ENCODE assay signal across 9 cellular contexts in the genomic region with DNA sequence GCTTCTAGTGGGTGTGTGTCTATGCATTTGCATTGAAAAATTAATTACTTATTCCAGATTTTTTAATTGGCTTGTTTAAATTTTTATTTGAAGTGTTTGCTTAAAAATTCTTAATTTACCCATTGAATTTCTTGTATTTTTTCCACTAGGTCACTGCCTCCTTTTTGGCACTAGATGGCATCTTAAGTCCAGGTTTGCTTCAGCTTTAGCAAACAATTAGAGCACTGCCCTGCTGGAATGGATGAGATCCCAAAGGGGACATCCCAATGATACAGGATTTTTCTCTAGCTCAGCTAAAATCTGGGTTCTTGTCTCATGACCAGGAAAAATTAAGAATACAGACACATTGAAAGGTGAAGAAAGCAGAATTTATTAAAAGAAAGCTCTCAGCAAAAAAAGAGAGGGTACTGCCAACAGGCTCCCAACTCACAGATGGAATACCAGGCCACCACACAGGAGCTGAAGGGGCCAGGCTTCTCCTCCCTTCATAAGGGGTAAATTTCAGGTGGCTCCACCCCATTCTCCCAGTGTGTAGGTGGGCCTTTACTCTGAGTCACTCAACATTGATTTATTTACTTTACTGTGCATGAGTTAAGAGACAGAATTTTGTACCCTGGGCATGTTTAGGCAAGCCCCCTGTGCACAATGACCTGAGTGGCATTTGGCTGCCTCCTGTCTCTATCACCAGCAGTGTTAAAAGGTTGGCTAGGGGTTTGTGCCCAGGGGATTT.
DNase-seq lines count a peak whose midpoint lies in the region; ATAC-seq, FAIRE-seq and TF ChIP-seq lines count a peak whose summit lies in the region.
"Had no signal": no experiment of that assay in that cellular context is flagged by ENCODE, and none has a peak within 500 bp of the region (broad histone marks: within the 10 kb centered on the region; RNA-seq: fewer than 3 reads in every experiment).

No MANE protein-coding gene starts in this region.

- DNase-seq in GM03348 (ENCODE audit: low spot score) (peak; percentile 10), PC-9 (peak in 1 of 2 experiments; percentile 41), foreskin melanocyte (peak; percentile 31), GM19239 (ENCODE audit: insufficient read length, low spot score) (no peak)
- DNase-seq in activated CD4-positive, alpha-beta T cell treated with anti-CD3 and anti-CD28 coated beads, Interleukin-2, amount 50 U/mL, for 4 hours, result no peak
- no peak for DNase-seq in NK-92 treated with Interleukin-12 subunit alpha and Interleukin-12 subunit beta, amount 100 ng/mL, for 24 hours (lab: John Stamatoyannopoulos, UW)

- H3K4me3 ChIP-seq in PC-9, result no peak overlapping the region
- H3K4me3 ChIP-seq: skin epidermis had no signal

- TF ChIP-seq CTCF in PC-9 (conservative IDR thresholded peaks at IDR 0.05), result peak; percentile 87

- peak overlapping the region; percentile 27 for H3K4me2 ChIP-seq in PC-9

- peaks cover 10% of the 10 kb centered on the region for H3K4me1 ChIP-seq in PC-9 (replicated peaks; ENCODE audit: insufficient read depth)

- H3F3A ChIP-seq in PC-9 (ENCODE audit: insufficient read depth, low read depth), result no peaks in the 10 kb centered on the region

- 0 out of 2 replicates have a peak overlapping the region, but pooled peaks have one; percentile 4 for H3K27ac ChIP-seq in PC-9
- H3K27ac ChIP-seq: skin epidermis had no signal

- no peaks in the 10 kb centered on the region for H3K79me2 ChIP-seq in PC-9 (ENCODE audit: low read depth)

- FAIRE-seq in GM19239 (lab: Jason Lieb, UNC), result no peak

- intact Hi-C loops in PC-9 (cut with micrococcal nuclease; ENCODE audit: unreplicated experiment), result loop anchor here (1.0 to 10.0 kb wide), 6 partner anchors 323 to 1501 kb away; no protein-coding TSS in a partner anchor

- H4K20me1 ChIP-seq in PC-9 (ENCODE audit: insufficient read depth), result no peaks in the 10 kb centered on the region

- H3K9me2 ChIP-seq in PC-9 (ENCODE audit: insufficient read depth), result no peaks in the 10 kb centered on the region

- H3K9me3 ChIP-seq in PC-9 (ENCODE audit: insufficient read depth, low read depth), result peaks cover 5% of the 10 kb centered on the region; the same call in 1 of the 2 replicates

- no peaks in the 10 kb centered on the region for H3K27me3 ChIP-seq in PC-9 (ENCODE audit: insufficient read depth, low read depth)

- peak overlapping the region; percentile 56 for H2AFZ ChIP-seq in PC-9

- CTCF ChIA-PET in PC-9 (lab: Charles Lee), result interaction anchor here (1.1 kb wide), 1 partner anchor 695 kb away, joined by 4 read pairs; no protein-coding TSS in a partner anchor

- no TSS peak for BruUV-seq in PC-9 (replicated peaks; lab: Mats Ljungman, UMichigan)

- ATAC-seq in HG02610 (IDR thresholded peaks at IDR 0.05; ENCODE audit: unreplicated experiment), result peak; percentile 66
- ATAC-seq in HG03045 (IDR thresholded peaks at IDR 0.05; ENCODE audit: unreplicated experiment), result no peak

- POLR2A ChIA-PET in PC-9 (lab: Charles Lee; ENCODE audit: unreplicated experiment), result interaction anchor here (0.6 kb wide), 1 partner anchor 472 kb away, joined by 7 read pairs; no protein-coding TSS in a partner anchor

- no peaks in the 10 kb centered on the region for H3K36me3 ChIP-seq in PC-9 (ENCODE audit: low read depth)

Comparison
In these comparisons a context has a peak if more than half of its experiments do, and no peak if none do; other contexts are left out.
1. DNase-seq: peak in GM03348 (single experiment) and foreskin melanocyte (single experiment); none in activated CD4-positive, alpha-beta T cell treated with anti-CD3 and anti-CD28 coated beads, Interleukin-2, amount 50 U/mL, for 4 hours (0 of 2), GM19239 (single experiment) and NK-92 treated with Interleukin-12 subunit alpha and Interleukin-12 subunit beta, amount 100 ng/mL, for 24 hours (single experiment).